8 cellular contexts compared by ENCODE assay signal in genomic region chr16:68235882-68236803, GRCh38. TPM values are rescaled to one million over a fixed set of nuclear protein-coding genes. Genes with fewer than 3 reads are reported as not detected.
DNase-seq lines count a peak whose midpoint lies in the region; ATAC-seq and TF ChIP-seq lines count a peak whose summit lies in the region.

ESRP2 (minus strand) TSS chr16:68236127; CDS start chr16:68236045, 82 bp downstream.

- ATAC-seq in natural killer cell (peak in 2 of 3 donors; percentile 6 to 13), HG02938 (IDR thresholded peaks at IDR 0.05; ENCODE audit: unreplicated experiment) (no peak), HG03175 (IDR thresholded peaks at IDR 0.05; ENCODE audit: unreplicated experiment) (no peak)

- intact Hi-C loops in natural killer cell (cut with micrococcal nuclease): no loop called here

- peak within 1 kb of the TSS; percentile 72 for H3K27ac Mint-ChIP-seq in activated CD4-positive, alpha-beta T cell treated with anti-CD3 and anti-CD28 coated beads, Interleukin-2, amount 10 ng/mL, durations not matched to agents 7 days and 5 days
- peak within 1 kb of the TSS; percentile 74 to 86 for H3K27ac Mint-ChIP-seq in natural killer cell

- CTCF ChIA-PET in activated CD4-positive, alpha-beta T cell treated with anti-CD3 and anti-CD28 coated beads, Interleukin-2, amount 10 ng/mL, durations not matched to agents 7 days and 5 days (lab: Charles Lee): interaction anchor here (0.9 to 1.5 kb wide), 4 partner anchors 16 to 274 kb away, joined by 3 to 10 read pairs (median 4); no protein-coding TSS in a partner anchor

- H3K27ac ChIP-seq in HUES64 (ENCODE audit: low read depth, low read length) (peak within 1 kb of the TSS; percentile 99), epithelial cell of prostate (peak within 1 kb of the TSS; percentile 98)

- H3K4me3 Mint-ChIP-seq in activated CD4-positive, alpha-beta T cell treated with anti-CD3 and anti-CD28 coated beads, Interleukin-2, amount 10 ng/mL, durations not matched to agents 7 days and 5 days: peak within 1 kb of the TSS; percentile 94
- peak within 1 kb of the TSS; percentile 98 for H3K4me3 Mint-ChIP-seq in natural killer cell

- TF ChIP-seq CTCF in natural killer cell (IDR thresholded peaks at IDR 0.05): no peak

- peaks cover 20% of the 10 kb centered on the region for H3K4me1 ChIP-seq in HUES64 (ENCODE audit: insufficient read depth, low read length)

- H3K9me3 Mint-ChIP-seq in activated CD4-positive, alpha-beta T cell treated with anti-CD3 and anti-CD28 coated beads, Interleukin-2, amount 10 ng/mL, durations not matched to agents 7 days and 5 days: no peaks in the 10 kb centered on the region
- no peaks in the 10 kb centered on the region for H3K9me3 Mint-ChIP-seq in natural killer cell

- 2% methylated on average over 82 of the region's 82 CpGs for WGBS in HUES64

- H3K9me3 ChIP-seq in HUES64 (ENCODE audit: insufficient read depth, low read depth, low read length): no peaks in the 10 kb centered on the region

- peaks cover 8% of the 10 kb centered on the region for H3K27me3 Mint-ChIP-seq in activated CD4-positive, alpha-beta T cell treated with anti-CD3 and anti-CD28 coated beads, Interleukin-2, amount 10 ng/mL, durations not matched to agents 7 days and 5 days
- no peaks in the 10 kb centered on the region for H3K27me3 Mint-ChIP-seq in natural killer cell (ENCODE audit: low read depth in 2 of 2)

- DNase-seq in CD1c-positive myeloid dendritic cell (ENCODE audit: extremely low spot score) (peak; percentile 30), epithelial cell of prostate (ENCODE audit: low read depth, low spot score) (peak; percentile 69), natural killer cell (no peak), foreskin melanocyte (no peak)
- DNase-seq in activated CD4-positive, alpha-beta T cell treated with anti-CD3 and anti-CD28 coated beads, Interleukin-2, amount 10 ng/mL, durations not matched to agents 7 days and 5 days: peak; percentile 32

- H3K4me1 Mint-ChIP-seq in activated CD4-positive, alpha-beta T cell treated with anti-CD3 and anti-CD28 coated beads, Interleukin-2, amount 10 ng/mL, durations not matched to agents 7 days and 5 days: peaks cover 35% of the 10 kb centered on the region
- H3K4me1 Mint-ChIP-seq in natural killer cell: peaks cover 25 to 42% of the 10 kb centered on the region in 2 donors

- POLR2A ChIA-PET in activated CD4-positive, alpha-beta T cell treated with anti-CD3 and anti-CD28 coated beads, Interleukin-2, amount 10 ng/mL, durations not matched to agents 7 days and 5 days (lab: Charles Lee): interaction anchor here (0.6 to 1.1 kb wide), 2 partner anchors 71 to 151 kb away, joined by 3 read pairs; partner anchors contain the start of gene NFATC3

- peaks cover 24% of the 10 kb centered on the region for H3K27me3 ChIP-seq in HUES64 (ENCODE audit: insufficient read depth, low read length)

- peaks cover 22% of the 10 kb centered on the region for H3K36me3 ChIP-seq in HUES64 (ENCODE audit: insufficient read depth, low read length)

- no peaks in the 10 kb centered on the region for H3K36me3 Mint-ChIP-seq in activated CD4-positive, alpha-beta T cell treated with anti-CD3 and anti-CD28 coated beads, Interleukin-2, amount 10 ng/mL, durations not matched to agents 7 days and 5 days (ENCODE audit: low read depth)
- H3K36me3 Mint-ChIP-seq in natural killer cell: no peaks in the 10 kb centered on the region

- peak within 1 kb of the TSS; percentile 60 for H3K4me3 ChIP-seq in HUES64 (ENCODE audit: low read length)

- peak within 1 kb of the TSS; percentile 72 for H3K9ac ChIP-seq in HUES64 (ENCODE audit: low read depth, low read length)

RNA-seq across cellular contexts. Expression of gene ESRP2, which starts in this region (rescaled TPM):
- polyA plus RNA-seq in HUES64 (2013, experiment 1 of 2): 15.4 TPM
- 15.0 TPM for polyA plus RNA-seq in HUES64 (2013, experiment 2 of 2)
- under 1 TPM in 1 of 2 experiments, not detected in 1; 0.08 TPM for total RNA-seq in activated CD4-positive, alpha-beta T cell treated with anti-CD3 and anti-CD28 coated beads, Interleukin-2, amount 10 ng/mL, durations not matched to agents 7 days and 5 days
- not detected for total RNA-seq in natural killer cell

Comparison
In these comparisons a context has a peak if more than half of its experiments do, and no peak if none do; other contexts are left out.
1. Peak in DNase-seq in activated CD4-positive, alpha-beta T cell treated with anti-CD3 and anti-CD28 coated beads, Interleukin-2, amount 10 ng/mL, durations not matched to agents 7 days and 5 days; RNA of the gene not detected or under 1 TPM.
2. Peak in ATAC-seq in natural killer cell; RNA of the gene not detected or under 1 TPM.
3. DNase-seq: peak in CD1c-positive myeloid dendritic cell (single experiment) and epithelial cell of prostate (single experiment); none in natural killer cell (single experiment) and foreskin melanocyte (single experiment).